8 cellular contexts compared by ENCODE assay signal in the genomic region with DNA sequence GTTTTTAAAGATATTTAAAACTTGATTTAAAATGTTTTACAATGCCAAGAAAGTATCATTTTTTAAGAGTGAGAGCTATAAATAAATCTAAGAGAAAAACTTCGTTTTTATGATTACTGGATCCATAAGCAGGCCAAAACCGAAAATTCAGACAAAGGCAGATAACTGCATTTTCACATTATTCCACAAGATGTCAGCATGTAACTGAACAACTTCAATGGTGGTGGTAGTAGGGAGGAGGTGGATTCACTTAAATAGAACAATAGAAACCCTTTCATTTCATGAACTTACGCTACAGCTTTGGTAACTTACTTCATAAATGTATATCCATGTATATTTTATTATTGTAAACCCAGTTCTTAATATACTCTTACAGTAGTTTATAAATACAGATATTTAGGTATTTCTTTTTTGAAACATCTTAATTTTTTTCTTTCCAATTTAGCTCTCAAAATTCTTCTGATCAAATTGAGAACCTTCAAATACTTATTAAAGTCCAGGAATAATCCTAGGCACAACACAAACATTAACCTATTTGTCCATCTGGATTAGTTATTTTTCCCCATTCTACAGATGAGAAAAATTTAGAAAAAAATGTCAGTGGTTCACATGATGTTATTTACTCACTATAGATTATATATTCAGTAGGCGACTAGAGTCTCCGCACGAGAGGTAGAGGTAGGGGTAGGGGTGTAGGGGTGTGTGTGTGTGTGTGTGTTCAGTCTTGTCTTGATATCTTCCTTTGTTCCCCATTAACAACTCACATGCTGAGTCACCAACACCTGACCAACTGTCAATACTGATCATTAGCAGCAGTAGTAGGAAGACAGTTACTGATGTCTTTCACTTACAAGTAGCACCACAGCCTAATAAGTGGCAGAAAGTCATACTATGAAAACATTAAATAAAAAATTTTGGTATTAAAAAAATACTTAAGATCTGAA.
DNase-seq lines count a peak whose midpoint lies in the region; ATAC-seq and TF ChIP-seq lines count a peak whose summit lies in the region.

No MANE protein-coding gene starts in this region.

- intact Hi-C loops in A673 (cut with micrococcal nuclease; ENCODE audit: unreplicated experiment) (loop anchor here (1.0 to 5.0 kb wide), 5 partner anchors 132 to 423 kb away; no protein-coding TSS in a partner anchor), esophagus muscularis mucosa (cut with DNase I) (loop anchor here (1.0 to 5.0 kb wide), 3 partner anchors 139 to 422 kb away; no protein-coding TSS in a partner anchor), natural killer cell (cut with micrococcal nuclease) (loop anchor here (1.0 kb wide), 4 partner anchors 132 to 423 kb away; no protein-coding TSS in a partner anchor)

- no peaks in the 10 kb centered on the region for H3K27me3 Mint-ChIP-seq in natural killer cell (ENCODE audit: low read depth in 2 of 2)

- H3K4me3 Mint-ChIP-seq in natural killer cell: no peak overlapping the region

- H3K9me3 ChIP-seq in A673 (ENCODE audit: low read depth, low read length, poor library complexity, severe bottlenecking) (no peaks in the 10 kb centered on the region), esophagus muscularis mucosa (no peaks in the 10 kb centered on the region)

- CTCF ChIA-PET in A673 (lab: Charles Lee): interaction anchor here (0.6 to 2.9 kb wide), 11 partner anchors 10 to 423 kb away, joined by 3 to 11 read pairs (median 4); no protein-coding TSS in a partner anchor

- no peaks in the 10 kb centered on the region for H3K9me3 Mint-ChIP-seq in natural killer cell

- H3K27me3 ChIP-seq in A673 (replicated peaks; ENCODE audit: insufficient read depth, low read depth, low read length, poor library complexity): no peaks in the 10 kb centered on the region
- no peaks in the 10 kb centered on the region for H3K27me3 ChIP-seq in esophagus muscularis mucosa

- H3K36me3 Mint-ChIP-seq in natural killer cell: no peaks in the 10 kb centered on the region

- H3K4me3 ChIP-seq in A673 (ENCODE audit: low read depth, low read length, poor library complexity, severe bottlenecking): no peak overlapping the region
- no peak overlapping the region for H3K4me3 ChIP-seq in esophagus muscularis mucosa

- H3K4me1 Mint-ChIP-seq in natural killer cell: no peaks in the 10 kb centered on the region

- BruUV-seq in A673 (replicated peaks; lab: Mats Ljungman, UMichigan): no TSS peak

- no peak for TF ChIP-seq EP300 in esophagus muscularis mucosa (IDR thresholded peaks at IDR 0.05)

- ATAC-seq in HG02763 (IDR thresholded peaks at IDR 0.05; ENCODE audit: unreplicated experiment) (peak; percentile 55), natural killer cell (peak; percentile 87 to 98 (median 94))

- 48% methylated on average over 6 of the region's 6 CpGs for WGBS in esophagus muscularis mucosa

- no peak for TF ChIP-seq POLR2A in esophagus muscularis mucosa (IDR thresholded peaks at IDR 0.05; ENCODE audit: low read depth)

- no peak overlapping the region for H3K27ac ChIP-seq in A673 (ENCODE audit: low read depth, low read length, poor library complexity, severe bottlenecking)
- no peak overlapping the region for H3K27ac ChIP-seq in esophagus muscularis mucosa (replicated peaks in 1 of 4)

- peak; percentile 86 for DNase-seq in A673 (ENCODE audit: low spot score)
- peak; percentile 57 to 90 (median 66) for DNase-seq in NCI-H1417 (lab: John Stamatoyannopoulos, UW)
- DNase-seq in SKM-1 treated with dmso at 0.1 percent for 144 hours (lab: John Stamatoyannopoulos, UW; ENCODE audit: unreplicated experiment): peak; percentile 64
- DNase-seq in esophagus muscularis mucosa (ENCODE audit: extremely low spot score): no peak
- no peak for DNase-seq in natural killer cell
- DNase-seq in NK-92 (lab: John Stamatoyannopoulos, UW; ENCODE audit: unreplicated experiment): no peak

- H3K36me3 ChIP-seq in A673 (ENCODE audit: insufficient read depth, low read length, poor library complexity, severe bottlenecking) (no peaks in the 10 kb centered on the region), esophagus muscularis mucosa (peaks cover 0 to 4% (median 2%) of the 10 kb centered on the region in 4 donors)

- POLR2A ChIA-PET in A673 (lab: Charles Lee; ENCODE audit: low non-redundant PET): no interaction called here

- H3K27ac Mint-ChIP-seq in natural killer cell: no peak overlapping the region

- TF ChIP-seq CTCF in A673 (conservative IDR thresholded peaks at IDR 0.05; ENCODE audit: low read depth, low read length) (peak; percentile 94), GM12873 (IDR thresholded peaks at IDR 0.05; ENCODE audit: insufficient read depth, low read depth, low read length, missing control alignments) (peak; percentile 62), esophagus muscularis mucosa (IDR thresholded peaks at IDR 0.05) (peak; percentile 81 to 85 (median 82)), natural killer cell (IDR thresholded peaks at IDR 0.05) (peak; percentile 87)

- H3K4me1 ChIP-seq in A673 (ENCODE audit: insufficient read depth, low read length, poor library complexity, severe bottlenecking): peaks cover 18% of the 10 kb centered on the region
- no peaks in the 10 kb centered on the region for H3K4me1 ChIP-seq in esophagus muscularis mucosa

Comparison
In these comparisons a context has a peak if more than half of its experiments do, and no peak if none do; other contexts are left out.
1. DNase-seq: peak in A673 (single experiment), NCI-H1417 (3 of 3) and SKM-1 treated with dmso at 0.1 percent for 144 hours (single experiment); none in esophagus muscularis mucosa (single experiment), natural killer cell (single experiment) and NK-92 (single experiment).
2. Peak in every context shown above with its lines, with median percentiles within 50 percentile points of each other: CTCF ChIP-seq.